8 cellular contexts compared by ENCODE assay signal in the genomic region with DNA sequence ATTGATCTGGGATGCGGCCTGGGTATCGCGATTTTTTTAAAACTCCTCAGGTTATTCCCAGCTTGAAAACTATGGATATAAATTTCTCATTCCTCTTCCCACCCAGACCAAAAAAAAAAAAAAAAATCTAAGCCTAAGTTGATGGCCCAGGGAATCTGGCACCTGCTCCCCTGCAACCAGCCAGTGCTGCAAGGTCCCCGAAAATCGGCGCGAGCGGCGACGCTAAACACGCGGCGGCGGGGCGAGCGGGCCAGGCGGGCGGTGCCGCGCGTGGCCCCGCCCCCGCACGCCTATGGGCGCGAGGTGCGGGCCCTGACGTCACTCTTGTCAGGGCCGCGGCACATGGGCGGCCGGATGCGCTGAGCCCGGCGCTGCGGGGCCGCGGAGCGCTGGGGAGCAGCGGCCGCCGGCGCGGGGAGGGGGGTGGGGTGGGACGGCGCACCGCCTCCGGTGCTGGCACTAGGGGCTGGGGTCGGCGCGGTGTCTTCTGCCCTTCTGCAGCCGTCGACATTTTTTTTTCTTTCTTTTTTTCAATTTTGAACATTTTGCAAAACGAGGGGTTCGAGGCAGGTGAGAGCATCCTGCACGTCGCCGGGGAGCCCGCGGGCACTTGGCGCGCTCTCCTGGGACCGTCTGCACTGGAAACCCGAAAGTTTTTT.
DNase-seq lines count a peak whose midpoint lies in the region; ATAC-seq lines count a peak whose summit lies in the region.

A gene with protein sequence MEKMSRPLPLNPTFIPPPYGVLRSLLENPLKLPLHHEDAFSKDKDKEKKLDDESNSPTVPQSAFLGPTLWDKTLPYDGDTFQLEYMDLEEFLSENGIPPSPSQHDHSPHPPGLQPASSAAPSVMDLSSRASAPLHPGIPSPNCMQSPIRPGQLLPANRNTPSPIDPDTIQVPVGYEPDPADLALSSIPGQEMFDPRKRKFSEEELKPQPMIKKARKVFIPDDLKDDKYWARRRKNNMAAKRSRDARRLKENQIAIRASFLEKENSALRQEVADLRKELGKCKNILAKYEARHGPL (plus strand): TSS at position 321 of the 659 bp plus-strand sequence. CDS start 525 bp downstream, outside the sequence.

- peak within 1 kb of the TSS; percentile 66 to 83 for H3K4me3 Mint-ChIP-seq in effector memory CD8-positive, alpha-beta T cell

- H3K4me1 Mint-ChIP-seq in effector memory CD8-positive, alpha-beta T cell (ENCODE audit: low read depth in 2 of 2), result peaks cover 3 to 8% of the 10 kb centered on the region in 2 donors

- H3K27ac Mint-ChIP-seq in effector memory CD8-positive, alpha-beta T cell, result peak within 1 kb of the TSS in 1 of 2 donors; percentile 63

- peaks cover 53 to 64% of the 10 kb centered on the region in 2 donors for H3K27me3 Mint-ChIP-seq in effector memory CD8-positive, alpha-beta T cell

- H3K36me3 Mint-ChIP-seq in effector memory CD8-positive, alpha-beta T cell (ENCODE audit: insufficient read depth), result no peaks in the 10 kb centered on the region

- ATAC-seq in HG03103 (IDR thresholded peaks at IDR 0.05; ENCODE audit: low read depth, unreplicated experiment), result peak; percentile 94
- ATAC-seq in effector memory CD8-positive, alpha-beta T cell (replicated peaks), result peak; percentile 95

- H3K9me3 Mint-ChIP-seq in effector memory CD8-positive, alpha-beta T cell, result no peaks in the 10 kb centered on the region

- peak; percentile 38 to 76 for DNase-seq in SHP77 (lab: John Stamatoyannopoulos, UW)
- no peak for DNase-seq in SHP77 treated with DMSO at 0.1 percent for 48 hours (lab: John Stamatoyannopoulos, UW)
- peak; percentile 47 for DNase-seq in NCI-H2227 treated with DMSO at 0.1 percent for 48 hours (lab: John Stamatoyannopoulos, UW)
- peak in 2 of 3 experiments; percentile 25 to 44 for DNase-seq in activated CD8-positive, alpha-beta memory T cell treated with anti-CD3 and anti-CD28 coated beads for 48 hours (ENCODE audit: low read depth in 2 of 3, low spot score in 2 of 3)
- DNase-seq in effector memory CD8-positive, alpha-beta T cell, result peak; percentile 48 to 73 (median 59)
- peak; percentile 85 for DNase-seq in medulla oblongata (ENCODE audit: extremely low spot score)
- peak; percentile 54 to 68 (median 58) for DNase-seq in stimulated activated CD4-positive, alpha-beta T cell treated with anti-CD3 and anti-CD28 coated beads, TNF-alpha, amount 100 ng/mL, for 24 hours (ENCODE audit: low read depth in 3 of 3)
